ENCODE assay signal across 10 cellular contexts in the genomic region with DNA sequence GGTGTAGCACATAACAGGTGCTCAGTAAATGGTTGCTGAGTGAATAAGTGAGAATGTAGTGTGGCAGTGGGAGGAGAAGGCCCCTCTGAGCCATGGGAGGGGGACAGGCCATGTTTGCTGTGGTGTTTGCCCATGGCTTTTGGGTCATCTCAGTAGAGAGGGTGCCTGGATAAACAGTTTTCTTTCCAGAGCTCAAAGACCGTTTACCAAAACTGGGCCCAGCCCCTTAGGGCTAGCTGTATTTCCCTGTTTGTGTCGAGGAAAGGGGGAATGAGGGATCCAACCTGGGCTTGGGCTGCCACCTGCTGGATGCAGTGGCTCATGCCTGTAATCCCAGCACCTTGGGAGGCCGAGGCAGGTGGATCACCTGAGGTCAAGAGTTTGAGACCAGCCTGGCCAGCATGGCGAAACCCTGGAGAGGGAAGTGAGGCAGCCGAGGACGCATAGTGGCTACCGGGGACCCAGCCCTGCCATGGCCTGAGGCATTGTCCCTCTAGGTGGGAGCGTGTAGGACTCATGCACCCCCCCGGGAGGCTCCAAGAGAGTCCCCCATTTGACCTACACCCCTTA. TPM values are rescaled to one million over a fixed set of nuclear protein-coding genes. Genes with fewer than 3 reads are reported as not detected.
DNase-seq lines count a peak whose midpoint lies in the region; ATAC-seq and TF ChIP-seq lines count a peak whose summit lies in the region.
"Had no signal": no experiment of that assay in that cellular context is flagged by ENCODE, and none has a peak within 500 bp of the region (broad histone marks: within the 10 kb centered on the region; RNA-seq: fewer than 3 reads in every experiment).

No MANE protein-coding gene starts in this region.

- peaks cover 10% of the 10 kb centered on the region for H3K4me1 ChIP-seq in Caco-2
- H3K4me1 ChIP-seq in right lobe of liver, result peaks cover 0 to 6% (median 0%) of the 10 kb centered on the region in 4 donors

- TF ChIP-seq POLR2A in right lobe of liver (IDR thresholded peaks at IDR 0.05), result no peak

- H3K4me3 Mint-ChIP-seq in Caco-2 (ENCODE audit: unreplicated experiment), result no peak overlapping the region
- H3K4me3 Mint-ChIP-seq in T-helper 2 cell treated with Interferon-gamma antibody and Interleukin-4, amounts not matched to agents 5 μg/mL and 100 μg/mL, for 36 hours, result no peak overlapping the region

- H3K4me3 ChIP-seq in Caco-2 (ENCODE audit: low read depth, low read length), result no peak overlapping the region
- H3K4me3 ChIP-seq in right lobe of liver, result no peak overlapping the region

- peak; percentile 77 to 79 for DNase-seq in Caco-2
- DNase-seq in HT-29 (ENCODE audit: low spot score), result peak; percentile 70
- DNase-seq in astrocyte of the hippocampus (ENCODE audit: low read depth, low spot score), result peak; percentile 26
- peak in 1 of 3 donors; percentile 47 for DNase-seq in right lobe of liver
- DNase-seq in occipital lobe (lab: John Stamatoyannopoulos, UW), result no peak
- DNase-seq in activated CD8-positive, alpha-beta memory T cell treated with anti-CD3 and anti-CD28 coated beads for 24 hours, result no peak
- DNase-seq in T-helper 2 cell treated with Interferon-gamma antibody and Interleukin-4, amounts not matched to agents 5 μg/mL and 100 μg/mL, for 36 hours (ENCODE audit: low spot score), result no peak

- intact Hi-C loops in Caco-2 (cut with micrococcal nuclease; ENCODE audit: unreplicated experiment) (loop anchor here (1.0 kb wide), 1 partner anchor 9 kb away; the partner anchor contains the start of gene LTO1), right lobe of liver (cut with DNase I) (no loop called here)

- POLR2A ChIA-PET in Caco-2 (lab: Charles Lee), result no interaction called here

- TF ChIP-seq CTCF in Caco-2 (IDR thresholded peaks at IDR 0.05; ENCODE audit: insufficient read depth in 1 of 2, low read depth in 1 of 2, low read length in 1 of 2, severe bottlenecking in 1 of 2, unreplicated experiment in 1 of 2) (peak; percentile 60 to 76), right lobe of liver (IDR thresholded peaks at IDR 0.05) (peak; percentile 54 to 72 (median 62))

- H3K27ac ChIP-seq in right lobe of liver, result no peak overlapping the region

- 40% methylated on average over 1 of the region's 9 CpGs for WGBS in right lobe of liver (ENCODE audit: insufficient coverage, low coverage, low lambda C conversion rate, missing lambda C conversion rate)

- H3K9me3 ChIP-seq in Caco-2, result no peaks in the 10 kb centered on the region
- H3K9me3 ChIP-seq in right lobe of liver, result no peaks in the 10 kb centered on the region

- no peaks in the 10 kb centered on the region for H3K9me3 Mint-ChIP-seq in Caco-2 (ENCODE audit: unreplicated experiment)
- no peaks in the 10 kb centered on the region for H3K9me3 Mint-ChIP-seq in T-helper 2 cell treated with Interferon-gamma antibody and Interleukin-4, amounts not matched to agents 5 μg/mL and 100 μg/mL, for 36 hours

- no peak overlapping the region for H3K27ac Mint-ChIP-seq in Caco-2 (ENCODE audit: unreplicated experiment)
- no peak overlapping the region for H3K27ac Mint-ChIP-seq in T-helper 2 cell treated with Interferon-gamma antibody and Interleukin-4, amounts not matched to agents 5 μg/mL and 100 μg/mL, for 36 hours

- H3K27me3 ChIP-seq in Caco-2 (replicated peaks; ENCODE audit: control insufficient read depth, insufficient read depth, low read length), result no peaks in the 10 kb centered on the region
- H3K27me3 ChIP-seq in right lobe of liver, result no peaks in the 10 kb centered on the region

- H3K27me3 Mint-ChIP-seq in Caco-2 (ENCODE audit: insufficient read depth, unreplicated experiment), result no peaks in the 10 kb centered on the region
- peaks cover 3% of the 10 kb centered on the region for H3K27me3 Mint-ChIP-seq in T-helper 2 cell treated with Interferon-gamma antibody and Interleukin-4, amounts not matched to agents 5 μg/mL and 100 μg/mL, for 36 hours (ENCODE audit: low read depth)

- H3K36me3 ChIP-seq in Caco-2 (ENCODE audit: control insufficient read depth, insufficient read depth, low read length) (no peaks in the 10 kb centered on the region), right lobe of liver (no peaks in the 10 kb centered on the region)

- BruUV-seq in Caco-2 (replicated peaks; lab: Mats Ljungman, UMichigan), result no TSS peak

- ATAC-seq in right lobe of liver (peak; percentile 61 to 70 (median 62)), GM21367 (IDR thresholded peaks at IDR 0.05; ENCODE audit: unreplicated experiment) (no peak)

- CTCF ChIA-PET in Caco-2 (lab: Charles Lee), result interaction anchor here (0.6 to 1.8 kb wide), 11 partner anchors 9 to 734 kb away, joined by 3 to 11 read pairs (median 4); partner anchors contain the start of gene LTO1

- no peaks in the 10 kb centered on the region for H3K36me3 Mint-ChIP-seq in Caco-2 (ENCODE audit: insufficient read depth, unreplicated experiment)
- no peaks in the 10 kb centered on the region for H3K36me3 Mint-ChIP-seq in T-helper 2 cell treated with Interferon-gamma antibody and Interleukin-4, amounts not matched to agents 5 μg/mL and 100 μg/mL, for 36 hours (ENCODE audit: low read depth)

- peaks cover 10% of the 10 kb centered on the region for H3K4me1 Mint-ChIP-seq in Caco-2 (ENCODE audit: low read depth, unreplicated experiment)
- H3K4me1 Mint-ChIP-seq in T-helper 2 cell treated with Interferon-gamma antibody and Interleukin-4, amounts not matched to agents 5 μg/mL and 100 μg/mL, for 36 hours (ENCODE audit: low read depth), result peaks cover 8% of the 10 kb centered on the region

RNA-seq across cellular contexts. Expression of gene LTO1, which starts 8.7 kb away (rescaled TPM):
- total RNA-seq in Caco-2 (2022), result 49.3 and 51.3 TPM in 2 replicates
- 31.7 and 40.1 TPM in 2 replicates for total RNA-seq in HT-29 (2014; rRNA removed; shearing (Covaris generic))
- total RNA-seq in right lobe of liver, result 1 to 10 TPM; 4.1 to 7.9 (median 5.6) TPM
- 17.9 TPM for total RNA-seq in occipital lobe

RNA-seq across cellular contexts. Expression of gene FGF19, which starts 20.0 kb away (rescaled TPM):
- 1.1 and 1.7 TPM in 2 replicates for total RNA-seq in Caco-2 (2022)
- 117 and 131 TPM in 2 replicates for total RNA-seq in HT-29 (2014; rRNA removed; shearing (Covaris generic))
- under 1 TPM in 1 of 6 experiments, not detected in 5; 0.18 TPM for total RNA-seq in right lobe of liver
- total RNA-seq in occipital lobe, result not detected
- total RNA-seq: frontal cortex, temporal lobe had no signal

RNA-seq across cellular contexts. Expression of gene CCND1, which starts 42.9 kb away (rescaled TPM):
- total RNA-seq in Caco-2 (2022) (288 and 331 TPM in 2 replicates), right lobe of liver (100 to 1,000 TPM in 3 of 6 experiments, 10 to 100 TPM in 3; 67.0 to 283 (median 94.1) TPM), occipital lobe (14.0 TPM)
- 134 and 151 TPM in 2 replicates for total RNA-seq in HT-29 (2014; rRNA removed; shearing (Covaris generic))

Comparison
In these comparisons a context has a peak if more than half of its experiments do, and no peak if none do; other contexts are left out.
1. DNase-seq: peak in Caco-2 (2 of 2), HT-29 (single experiment) and astrocyte of the hippocampus (single experiment); none in occipital lobe (single experiment), activated CD8-positive, alpha-beta memory T cell treated with anti-CD3 and anti-CD28 coated beads for 24 hours (single experiment) and T-helper 2 cell treated with Interferon-gamma antibody and Interleukin-4, amounts not matched to agents 5 μg/mL and 100 μg/mL, for 36 hours (single experiment).
2. RNA of gene FGF19, which starts 20.0 kb away (total RNA-seq): 117 to 131 TPM in HT-29; 1.1 to 1.7 TPM in Caco-2, 0.18 TPM in right lobe of liver and not detected in occipital lobe (single experiment); every median in the first group is over 10 times any median in the second.